ENCODE assay signal across 8 cellular contexts in the genomic region with DNA sequence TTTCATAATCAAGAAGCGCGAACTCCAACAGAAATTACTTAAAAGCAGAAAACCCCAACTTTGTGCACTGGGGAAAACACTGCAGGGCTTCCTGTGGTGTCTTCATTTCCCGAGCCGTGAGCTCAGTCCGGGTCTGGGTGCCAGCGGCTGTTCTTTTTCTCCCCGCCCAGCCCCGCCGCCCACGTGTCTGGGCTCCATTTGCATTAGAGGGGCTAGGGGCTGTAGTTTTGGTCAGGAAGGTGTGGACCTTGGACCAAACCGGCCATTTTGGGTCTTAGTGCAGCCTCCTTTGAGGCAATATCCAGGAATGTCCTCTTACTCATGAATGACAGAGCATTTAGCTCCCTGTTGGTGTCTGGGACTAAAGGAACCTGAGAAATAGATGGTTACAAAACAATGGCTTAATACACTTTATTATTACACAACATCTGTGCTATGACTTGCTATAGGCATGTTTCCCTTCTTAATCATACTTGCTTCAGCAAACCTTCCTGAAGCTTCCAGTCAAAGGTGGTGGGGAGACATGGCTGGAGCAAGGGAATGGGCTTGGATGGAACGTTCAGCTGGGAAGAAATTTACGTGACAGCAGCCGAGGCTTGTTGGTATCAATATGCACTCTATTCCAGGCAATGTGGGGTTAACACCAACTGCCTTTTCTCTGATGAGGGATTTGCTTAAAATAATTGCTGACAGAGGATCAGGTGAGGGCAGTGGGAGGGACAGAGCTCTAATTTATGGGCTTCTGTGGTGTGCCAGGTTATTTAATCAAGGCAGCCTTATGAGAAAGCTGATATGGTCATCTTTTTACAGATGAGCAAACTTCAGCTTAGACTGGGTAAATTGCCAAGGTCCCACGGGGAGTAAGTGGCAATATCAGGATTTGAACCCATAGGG. TPM values are rescaled to one million over a fixed set of nuclear protein-coding genes. Genes with fewer than 3 reads are reported as not detected.
DNase-seq lines count a peak whose midpoint lies in the region; ATAC-seq, FAIRE-seq and TF ChIP-seq lines count a peak whose summit lies in the region.

No MANE protein-coding gene starts in this region.

- peak overlapping the region; percentile 44; the same call in 1 of the 2 replicates for H2AK5ac ChIP-seq in H1 (ENCODE audit: low read depth, low read length)
- H2AK5ac ChIP-seq in mesendoderm (ENCODE audit: low read length), result peak overlapping the region; percentile 99

- H3K4ac ChIP-seq in H1 (replicated peaks; ENCODE audit: insufficient read length, low read depth, low read length) (peak overlapping the region; percentile 49), mesendoderm (ENCODE audit: low read depth, low read length) (no peak overlapping the region)

- no peak for TF ChIP-seq CTCF in H1 (IDR thresholded peaks at IDR 0.05; ENCODE audit: control extremely low read depth in 1 of 3, insufficient read depth in 1 of 3, low read depth in 1 of 3, low read length in 3 of 3)

- H3K23ac ChIP-seq in H1 (ENCODE audit: insufficient read length) (no peak overlapping the region), mesendoderm (ENCODE audit: low read length) (no peak overlapping the region)

- peak overlapping the region; percentile 82 for H3K56ac ChIP-seq in H1 (replicated peaks; ENCODE audit: insufficient read length, low read depth, low read length)
- peak overlapping the region; percentile 99 for H3K56ac ChIP-seq in mesendoderm (ENCODE audit: low read length)

- H4K91ac ChIP-seq in H1 (replicated peaks; ENCODE audit: insufficient read length, low read length), result peak overlapping the region; percentile 81

- no peak overlapping the region; the same call in 1 of the 2 replicates for H2AFZ ChIP-seq in H1 (ENCODE audit: low read length)

- H4K5ac ChIP-seq in H1 (ENCODE audit: insufficient read length, low read depth, low read length) (peak overlapping the region; percentile 97), mesendoderm (ENCODE audit: low read length) (peak overlapping the region; percentile 87)

- peaks cover 5 to 33% (median 9%) of the 10 kb centered on the region in 4 experiments for H3K4me1 ChIP-seq in H1 (replicated peaks in 1 of 4; ENCODE audit: control insufficient read depth in 3 of 4, insufficient read depth in 4 of 4, low read length in 3 of 4)
- peaks cover 16% of the 10 kb centered on the region for H3K4me1 ChIP-seq in mesendoderm (ENCODE audit: control insufficient read depth, low read depth, low read length)

- peak overlapping the region; percentile 74; the same call in 1 of the 2 replicates for H4K8ac ChIP-seq in H1 (ENCODE audit: extremely low read depth, insufficient read depth, low read length)
- H4K8ac ChIP-seq in mesendoderm (ENCODE audit: low read depth, low read length), result peak overlapping the region; percentile 8

- H3K9ac ChIP-seq in H1 (replicated peaks in 1 of 4; ENCODE audit: extremely low read depth in 1 of 4, low read depth in 3 of 4, low read length in 3 of 4) (peak overlapping the region in 3 of 4 experiments; percentile 52 to 75 (median 56); a peak in 6 of 7 replicates), mesendoderm (ENCODE audit: low read length) (peak overlapping the region; percentile 98)

- H2BK12ac ChIP-seq in H1 (ENCODE audit: low read depth, low read length), result peak overlapping the region; percentile 69

- peak; percentile 13 for DNase-seq in activated gamma-delta T cell treated with anti-CD3 and anti-CD28 coated beads, Interleukin-2, amount 50 U/mL, for 16 hours (ENCODE audit: low read depth)
- DNase-seq in activated gamma-delta T cell (lab: John Stamatoyannopoulos, UW) (no peak), NAMALWA (ENCODE audit: low spot score) (peak; percentile 80), H1 (ENCODE audit: low read depth in 1 of 2, low spot score in 2 of 2) (peak in 1 of 2 experiments; percentile 61), mesendoderm (peak; percentile 78), stromal cell of bone marrow (ENCODE audit: low read depth) (peak; percentile 67)
- DNase-seq in activated CD4-positive, alpha-beta T cell treated with anti-CD3 and anti-CD28 coated beads for 4 hours, result peak; percentile 42 to 45

- H2BK5ac ChIP-seq in H1 (ENCODE audit: low read depth, low read length) (peak overlapping the region; percentile 98), mesendoderm (ENCODE audit: low read length) (peak overlapping the region; percentile 56)

- peak in 1 of 2 experiments; percentile 45; a peak in 1 of 3 replicates for TF ChIP-seq POLR2A in H1 (IDR thresholded peaks at IDR 0.05; ENCODE audit: control extremely low read depth in 1 of 2, low read depth in 2 of 2, low read length in 2 of 2)

- POLR2A ChIA-PET in H1 (lab: Charles Lee; ENCODE audit: partially characterized antibody), result interaction anchor here (0.6 to 5.1 kb wide), 36 partner anchors 9 to 451 kb away, joined by 3 to 35 read pairs (median 4); partner anchors contain the start of genes C1orf167, DISP3, DRAXIN and FBXO2

- H3K79me1 ChIP-seq in H1 (ENCODE audit: low read depth, low read length) (0 out of 2 replicates have a peak, but pooled peaks cover 2% of the 10 kb centered on the region), mesendoderm (ENCODE audit: low read length) (peaks cover 3% of the 10 kb centered on the region)

- WGBS in H1 (ENCODE audit: extremely low coverage in 1 of 2, insufficient coverage in 1 of 2, insufficient read length in 1 of 2, insufficient replicate concordance in 2 of 2, low coverage in 1 of 2, low lambda C conversion rate in 2 of 2, missing lambda C conversion rate in 1 of 2), 2 experiments, result 20% methylated on average over 14 of the region's 15 CpGs; no CpG with 5 or more reads in 1 of the 2 experiments
- WGBS in mesendoderm (ENCODE audit: extremely low coverage, insufficient coverage, low lambda C conversion rate), result no CpG with 5 or more reads among the region's 15 CpGs

- CTCF ChIA-PET in H1 (lab: Charles Lee; ENCODE audit: partially characterized antibody), result interaction anchor here (0.9 to 3.6 kb wide), 13 partner anchors 12 to 230 kb away, joined by 3 to 21 read pairs (median 4); partner anchors contain the start of gene FBXO6

- H3K27ac ChIP-seq in H1 (ENCODE audit: low read depth, low read length) (peak overlapping the region; percentile 83), mesendoderm (ENCODE audit: low read depth, low read length) (peak overlapping the region; percentile 72)

- no peaks in the 10 kb centered on the region for H4K20me1 ChIP-seq in H1 (replicated peaks in 1 of 2; ENCODE audit: control insufficient read depth in 1 of 2, insufficient read depth in 2 of 2, low read length in 2 of 2)

- H3K4me2 ChIP-seq in H1 (ENCODE audit: insufficient read depth in 1 of 2, low read depth in 2 of 2, low read length in 2 of 2) (peak overlapping the region; percentile 96), mesendoderm (ENCODE audit: low read length) (peak overlapping the region; percentile 98)

- TF ChIP-seq RAD21 in H1 (IDR thresholded peaks at IDR 0.05 in 1 of 2, conservative IDR thresholded peaks at IDR 0.05 in 1 of 2; ENCODE audit: low read depth in 2 of 2, low read length in 2 of 2), result no peak

- peak overlapping the region; percentile 19 for H2BK120ac ChIP-seq in H1 (replicated peaks; ENCODE audit: low read depth, low read length)
- H2BK120ac ChIP-seq in mesendoderm (ENCODE audit: low read depth, low read length), result no peak overlapping the region

- no peak overlapping the region for H3K14ac ChIP-seq in H1 (ENCODE audit: insufficient read length)

- TF ChIP-seq EP300 in H1 (IDR thresholded peaks at IDR 0.05; ENCODE audit: borderline replicate concordance in 1 of 2, low read depth in 2 of 2, low read length in 2 of 2), result no peak

- H3K79me2 ChIP-seq in H1 (ENCODE audit: control insufficient read depth in 1 of 2, insufficient read depth in 2 of 2, low read length in 2 of 2) (peaks cover 0 to 9% of the 10 kb centered on the region in 2 experiments; a peak in 1 of 4 replicates), mesendoderm (ENCODE audit: control insufficient read depth, insufficient read depth, low read length) (no peaks in the 10 kb centered on the region)

- no peaks in the 10 kb centered on the region for H3K27me3 ChIP-seq in H1 (replicated peaks in 1 of 4; ENCODE audit: control insufficient read depth in 3 of 4, extremely low read depth in 1 of 4, insufficient read depth in 3 of 4, low read length in 3 of 4)
- no peaks in the 10 kb centered on the region for H3K27me3 ChIP-seq in mesendoderm (ENCODE audit: insufficient read depth, low read length, poor library complexity)

- ATAC-seq in HG03521 (IDR thresholded peaks at IDR 0.05; ENCODE audit: unreplicated experiment), result no peak

- H3K4me3 ChIP-seq in H1 (ENCODE audit: extremely low read depth in 1 of 4, insufficient read depth in 2 of 4, low read depth in 3 of 4, low read length in 4 of 4) (peak overlapping the region; percentile 58 to 86 (median 80)), mesendoderm (ENCODE audit: low read length) (peak overlapping the region; percentile 97)

- no peak overlapping the region for H2BK20ac ChIP-seq in H1 (ENCODE audit: low read length)

- H3K18ac ChIP-seq in H1 (ENCODE audit: extremely low read depth, low read length) (peak overlapping the region; percentile 93), mesendoderm (ENCODE audit: low read length) (no peak overlapping the region)

- H2BK15ac ChIP-seq in H1 (ENCODE audit: low read length) (peak overlapping the region; percentile 2; the same call in 1 of the 2 replicates), mesendoderm (replicated peaks; ENCODE audit: low read depth) (no peak overlapping the region)

- no peaks in the 10 kb centered on the region for H3K9me3 ChIP-seq in H1 (ENCODE audit: insufficient read depth in 2 of 2, low read depth in 1 of 2, low read length in 1 of 2)

- H3K36me3 ChIP-seq in H1 (ENCODE audit: control insufficient read depth in 2 of 4, insufficient read depth in 4 of 4, low read length in 3 of 4), result no peaks in the 10 kb centered on the region
- no peaks in the 10 kb centered on the region for H3K36me3 ChIP-seq in mesendoderm (ENCODE audit: control insufficient read depth, insufficient read depth, low read length)

- peaks cover 10% of the 10 kb centered on the region for H3K23me2 ChIP-seq in H1 (ENCODE audit: low read depth, low read length)

- FAIRE-seq in H1 (lab: Jason Lieb, UNC), result no peak

RNA-seq across cellular contexts. Expression of gene AGTRAP, which starts 1.1 kb away (rescaled TPM):
- 69.7 and 70.9 TPM in 2 replicates for total RNA-seq in H1 (2021; fragmentation: NEBNext Ultra II Directional; extraction: Animal tissue kit (Norgen Biotek cat#: 25700))
- 192 and 261 TPM in 2 replicates for polyA plus RNA-seq in H1 (2011; rRNA removed)
- polyA plus RNA-seq in H1 (2011; cell fraction: cytosol; rRNA removed), result 143 TPM
- polyA plus RNA-seq in H1 (2011; cell fraction: nucleus; rRNA removed), result 170 TPM
- polyA plus RNA-seq in H1 (2012, experiment 1 of 2), result 62.9 to 98.6 TPM (median 90.5 TPM) in 4 replicates
- polyA plus RNA-seq in H1 (2012, experiment 2 of 2), result 114 TPM
- 85.2 TPM for polyA plus RNA-seq in H1 (2013, experiment 1 of 2)
- 106 TPM for polyA plus RNA-seq in H1 (2013, experiment 2 of 2)
- polyA minus RNA-seq in H1 (2011; rRNA and poly(A)+ RNA removed), result 53.6 and 60.7 TPM in 2 replicates
- polyA minus RNA-seq in H1 (2011; cell fraction: cytosol; rRNA and poly(A)+ RNA removed), result 48.1 TPM
- 36.8 TPM for polyA minus RNA-seq in H1 (2011; cell fraction: nucleus; rRNA and poly(A)+ RNA removed)
- polyA plus RNA-seq in mesendoderm (2013, experiment 1 of 2), result 37.9 TPM
- polyA plus RNA-seq in mesendoderm (2013, experiment 2 of 2), result 38.7 TPM

RNA-seq across cellular contexts. Expression of gene C1orf167, which starts 25.0 kb away (rescaled TPM):
- total RNA-seq in H1 (2021; fragmentation: NEBNext Ultra II Directional; extraction: Animal tissue kit (Norgen Biotek cat#: 25700)), result 0.90 and 1.3 TPM in 2 replicates
- polyA plus RNA-seq in H1 (2011; rRNA removed), result 0.67 and 0.70 TPM in 2 replicates
- polyA plus RNA-seq in H1 (2011; cell fraction: cytosol; rRNA removed), result 1.0 TPM
- polyA plus RNA-seq in H1 (2011; cell fraction: nucleus; rRNA removed), result 1.4 TPM
- polyA plus RNA-seq in H1 (2012, experiment 1 of 2), result 0.52 to 4.1 TPM (median 1.8 TPM) in 4 replicates
- polyA plus RNA-seq in H1 (2012, experiment 2 of 2), result 0.43 TPM
- 0.69 TPM for polyA plus RNA-seq in H1 (2013, experiment 1 of 2)
- 0.64 TPM for polyA plus RNA-seq in H1 (2013, experiment 2 of 2)
- 0.22 and 0.47 TPM in 2 replicates for polyA minus RNA-seq in H1 (2011; rRNA and poly(A)+ RNA removed)
- not detected for polyA minus RNA-seq in H1 (2011; cell fraction: cytosol; rRNA and poly(A)+ RNA removed)
- polyA minus RNA-seq in H1 (2011; cell fraction: nucleus; rRNA and poly(A)+ RNA removed), result 1.2 TPM
- polyA plus RNA-seq in mesendoderm (2013, experiment 1 of 2), result 0.80 TPM
- polyA plus RNA-seq in mesendoderm (2013, experiment 2 of 2), result 0.63 TPM

RNA-seq across cellular contexts. Expression of gene DRAXIN, which starts 45.5 kb away (rescaled TPM):
- 17.6 and 18.9 TPM in 2 replicates for total RNA-seq in H1 (2021; fragmentation: NEBNext Ultra II Directional; extraction: Animal tissue kit (Norgen Biotek cat#: 25700))
- 4.6 and 4.8 TPM in 2 replicates for polyA plus RNA-seq in H1 (2011; rRNA removed)
- 5.0 TPM for polyA plus RNA-seq in H1 (2011; cell fraction: cytosol; rRNA removed)
- polyA plus RNA-seq in H1 (2011; cell fraction: nucleus; rRNA removed), result 5.7 TPM
- 9.5 to 11.2 TPM (median 10.4 TPM) in 4 replicates for polyA plus RNA-seq in H1 (2012, experiment 1 of 2)
- 10.6 TPM for polyA plus RNA-seq in H1 (2012, experiment 2 of 2)
- 16.0 TPM for polyA plus RNA-seq in H1 (2013, experiment 1 of 2)
- 18.1 TPM for polyA plus RNA-seq in H1 (2013, experiment 2 of 2)
- polyA minus RNA-seq in H1 (2011; rRNA and poly(A)+ RNA removed), result 8.4 and 9.0 TPM in 2 replicates
- 6.7 TPM for polyA minus RNA-seq in H1 (2011; cell fraction: cytosol; rRNA and poly(A)+ RNA removed)
- 4.6 TPM for polyA minus RNA-seq in H1 (2011; cell fraction: nucleus; rRNA and poly(A)+ RNA removed)
- 5.6 TPM for polyA plus RNA-seq in mesendoderm (2013, experiment 1 of 2)
- 5.8 TPM for polyA plus RNA-seq in mesendoderm (2013, experiment 2 of 2)

RNA-seq across cellular contexts. Expression of gene MAD2L2, which starts 56.0 kb away (rescaled TPM):
- total RNA-seq in H1 (2021; fragmentation: NEBNext Ultra II Directional; extraction: Animal tissue kit (Norgen Biotek cat#: 25700)), result 310 and 314 TPM in 2 replicates
- polyA plus RNA-seq in H1 (2011; rRNA removed), result 469 and 710 TPM in 2 replicates
- 618 TPM for polyA plus RNA-seq in H1 (2011; cell fraction: cytosol; rRNA removed)
- 791 TPM for polyA plus RNA-seq in H1 (2011; cell fraction: nucleus; rRNA removed)
- polyA plus RNA-seq in H1 (2012, experiment 1 of 2), result 284 to 411 TPM (median 375 TPM) in 4 replicates
- 511 TPM for polyA plus RNA-seq in H1 (2012, experiment 2 of 2)
- 239 TPM for polyA plus RNA-seq in H1 (2013, experiment 1 of 2)
- 240 TPM for polyA plus RNA-seq in H1 (2013, experiment 2 of 2)
- 212 and 312 TPM in 2 replicates for polyA minus RNA-seq in H1 (2011; rRNA and poly(A)+ RNA removed)
- 182 TPM for polyA minus RNA-seq in H1 (2011; cell fraction: cytosol; rRNA and poly(A)+ RNA removed)
- 206 TPM for polyA minus RNA-seq in H1 (2011; cell fraction: nucleus; rRNA and poly(A)+ RNA removed)
- polyA plus RNA-seq in mesendoderm (2013, experiment 1 of 2), result 128 TPM
- 136 TPM for polyA plus RNA-seq in mesendoderm (2013, experiment 2 of 2)
